In the genomic region with DNA sequence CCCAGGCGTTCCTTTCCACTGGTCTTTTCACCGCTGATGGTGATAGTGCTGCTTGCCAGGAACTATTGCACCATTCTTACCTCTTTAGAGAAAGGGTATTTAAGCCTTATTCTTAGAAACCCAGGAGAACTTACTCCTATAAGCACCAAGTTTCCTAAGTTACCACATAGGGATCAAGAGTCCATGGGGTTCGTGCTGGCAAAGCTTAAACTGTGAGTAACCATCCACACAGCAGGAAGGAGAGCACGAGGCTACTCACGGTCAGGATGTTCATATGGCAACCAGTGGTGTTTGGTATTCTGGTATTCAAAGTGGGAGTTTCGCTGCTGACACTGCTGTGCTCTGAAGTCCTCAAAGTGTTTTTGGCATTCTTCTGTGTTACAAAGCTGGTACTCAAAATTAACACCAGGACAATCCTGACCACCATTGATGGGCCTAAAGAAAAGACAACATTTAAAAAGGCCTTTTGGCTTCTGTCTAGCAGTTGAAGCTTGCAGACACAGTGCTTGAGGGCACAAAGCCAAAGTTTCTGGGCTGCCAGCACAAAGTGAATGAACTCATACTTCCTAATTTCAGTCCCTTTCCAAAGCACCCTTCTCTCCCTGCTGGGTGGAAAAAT, we compare ENCODE assay signal across 8 cellular contexts.
DNase-seq lines count a peak whose midpoint lies in the region; ATAC-seq and TF ChIP-seq lines count a peak whose summit lies in the region.

No MANE protein-coding gene starts in this region.

- no peak for TF ChIP-seq CTCF in right lobe of liver (IDR thresholded peaks at IDR 0.05)
- TF ChIP-seq CTCF in tibial nerve (IDR thresholded peaks at IDR 0.05) = no peak

- no peak overlapping the region for H3K27ac ChIP-seq in right lobe of liver
- peak overlapping the region in 2 of 4 donors; percentile 44 to 76 for H3K27ac ChIP-seq in tibial nerve

- H3K36me3 Mint-ChIP-seq in activated CD8-positive, alpha-beta T cell treated with anti-CD3 and anti-CD28 coated beads, Interleukin-2, amount 10 ng/mL, durations not matched to agents 7 days and 5 days (ENCODE audit: low read depth) = no peaks in the 10 kb centered on the region

- no peak overlapping the region for H3K4me3 Mint-ChIP-seq in activated CD8-positive, alpha-beta T cell treated with anti-CD3 and anti-CD28 coated beads, Interleukin-2, amount 10 ng/mL, durations not matched to agents 7 days and 5 days

- ATAC-seq in right lobe of liver (peak; percentile 77 to 92 (median 88)), HG02642 (IDR thresholded peaks at IDR 0.05; ENCODE audit: poor library complexity, unreplicated experiment) (no peak)
- no peak for ATAC-seq in activated CD8-positive, alpha-beta T cell treated with anti-CD3 and anti-CD28 coated beads, Interleukin-2, amount 10 ng/mL, durations not matched to agents 7 days and 5 days

- CTCF ChIA-PET in activated CD8-positive, alpha-beta T cell treated with anti-CD3 and anti-CD28 coated beads, Interleukin-2, amount 10 ng/mL, durations not matched to agents 7 days and 5 days (lab: Charles Lee) = interaction anchor here (1.4 kb wide), 1 partner anchor 15 kb away, joined by 10 read pairs; no protein-coding TSS in a partner anchor

- peak in 1 of 2 donors; percentile 63 for TF ChIP-seq EP300 in tibial nerve (IDR thresholded peaks at IDR 0.05)

- H3K9me3 Mint-ChIP-seq in activated CD8-positive, alpha-beta T cell treated with anti-CD3 and anti-CD28 coated beads, Interleukin-2, amount 10 ng/mL, durations not matched to agents 7 days and 5 days (ENCODE audit: insufficient read depth) = no peaks in the 10 kb centered on the region

- H3K4me1 ChIP-seq in right lobe of liver = peaks cover 0 to 29% (median 0%) of the 10 kb centered on the region in 4 donors
- H3K4me1 ChIP-seq in tibial nerve = peaks cover 0 to 47% (median 0%) of the 10 kb centered on the region in 4 donors

- H3K27me3 Mint-ChIP-seq in activated CD8-positive, alpha-beta T cell treated with anti-CD3 and anti-CD28 coated beads, Interleukin-2, amount 10 ng/mL, durations not matched to agents 7 days and 5 days (ENCODE audit: low read depth) = no peaks in the 10 kb centered on the region

- H3K9me3 ChIP-seq in right lobe of liver = no peaks in the 10 kb centered on the region
- H3K9me3 ChIP-seq in tibial nerve = no peaks in the 10 kb centered on the region

- DNase-seq in HS-5 (ENCODE audit: low read depth) (peak; percentile 87), dermis blood vessel endothelial cell (peak; percentile 51), right lobe of liver (peak; percentile 59 to 80 (median 64)), tibial nerve (ENCODE audit: low spot score in 2 of 2) (peak; percentile 46 to 72), NCI-H2171 (lab: John Stamatoyannopoulos, UW) (no peak), NCI-H2171 treated with DMSO at 0.1 percent for 48 hours (lab: John Stamatoyannopoulos, UW) (no peak)
- no peak for DNase-seq in activated CD8-positive, alpha-beta T cell treated with anti-CD3 and anti-CD28 coated beads, Interleukin-2, amount 10 ng/mL, durations not matched to agents 7 days and 5 days

- POLR2A ChIA-PET in activated CD8-positive, alpha-beta T cell treated with anti-CD3 and anti-CD28 coated beads, Interleukin-2, amount 10 ng/mL, durations not matched to agents 7 days and 5 days (lab: Charles Lee) = no interaction called here

- H3K27me3 ChIP-seq in right lobe of liver = no peaks in the 10 kb centered on the region
- H3K27me3 ChIP-seq in tibial nerve = no peaks in the 10 kb centered on the region

- TF ChIP-seq POLR2A in right lobe of liver (IDR thresholded peaks at IDR 0.05) = no peak
- TF ChIP-seq POLR2A in tibial nerve (IDR thresholded peaks at IDR 0.05) = no peak

- intact Hi-C loops in right lobe of liver (cut with DNase I) = no loop called here

- H3K4me1 Mint-ChIP-seq in activated CD8-positive, alpha-beta T cell treated with anti-CD3 and anti-CD28 coated beads, Interleukin-2, amount 10 ng/mL, durations not matched to agents 7 days and 5 days (ENCODE audit: low read depth) = no peaks in the 10 kb centered on the region

- WGBS in right lobe of liver (ENCODE audit: insufficient coverage, low coverage, low lambda C conversion rate, missing lambda C conversion rate) = 51% methylated on average over 3 of the region's 6 CpGs
- 21 to 26% methylated on average over 6 of the region's 6 CpGs for WGBS in tibial nerve, 2 donors

- H3K36me3 ChIP-seq in right lobe of liver (no peaks in the 10 kb centered on the region), tibial nerve (no peaks in the 10 kb centered on the region)

- no peak overlapping the region for H3K4me3 ChIP-seq in right lobe of liver
- H3K4me3 ChIP-seq in tibial nerve = no peak overlapping the region

- H3K27ac Mint-ChIP-seq in activated CD8-positive, alpha-beta T cell treated with anti-CD3 and anti-CD28 coated beads, Interleukin-2, amount 10 ng/mL, durations not matched to agents 7 days and 5 days = no peak overlapping the region

Comparison
In these comparisons a context has a peak if more than half of its experiments do, and no peak if none do; other contexts are left out.
1. DNase-seq: peak in HS-5 (single experiment), dermis blood vessel endothelial cell (single experiment), right lobe of liver (3 of 3) and tibial nerve (2 of 2); none in activated CD8-positive, alpha-beta T cell treated with anti-CD3 and anti-CD28 coated beads, Interleukin-2, amount 10 ng/mL, durations not matched to agents 7 days and 5 days (single experiment), NCI-H2171 (single experiment) and NCI-H2171 treated with DMSO at 0.1 percent for 48 hours (single experiment).
2. ATAC-seq: peak in right lobe of liver (4 of 4); none in HG02642 (single experiment) and activated CD8-positive, alpha-beta T cell treated with anti-CD3 and anti-CD28 coated beads, Interleukin-2, amount 10 ng/mL, durations not matched to agents 7 days and 5 days (single experiment).